Comparison of ENCODE assay signal across 1 cellular context in genomic region chr3:87446849-87447387, GRCh38.
TF ChIP-seq lines count a peak whose summit lies in the region.

No MANE protein-coding gene starts in this region.

TF ChIP-seq in WTC11, 78 proteins besides CTCF, POLR2A, EP300 and RAD21 (continued from another document):
- TF ChIP-seq ZNF532 (CRISPR knock-in tag; IDR thresholded peaks at IDR 0.05; ENCODE audit: borderline replicate concordance) (no peak), AR (CRISPR knock-in tag; IDR thresholded peaks at IDR 0.05) (no peak), TEAD4 (CRISPR knock-in tag; IDR thresholded peaks at IDR 0.05) (no peak), HMGXB4 (CRISPR knock-in tag; IDR thresholded peaks at IDR 0.05) (no peak), CREM (CRISPR knock-in tag; IDR thresholded peaks at IDR 0.05) (no peak), ATF3 (CRISPR knock-in tag; conservative IDR thresholded peaks at IDR 0.05) (no peak), ZNF219 (CRISPR knock-in tag; IDR thresholded peaks at IDR 0.05; ENCODE audit: borderline replicate concordance) (no peak), ARID4B (CRISPR knock-in tag; IDR thresholded peaks at IDR 0.05; ENCODE audit: borderline replicate concordance) (no peak), ZNF396 (CRISPR knock-in tag; IDR thresholded peaks at IDR 0.05; ENCODE audit: borderline replicate concordance) (no peak)
